Comparison of ENCODE assay signal across 1 cellular context in genomic region chr7:47576031-47576908, GRCh38.
A peak's percentile ranks its signal among the peaks of the same experiment; 100 is the strongest.
TF ChIP-seq lines count a peak whose summit lies in the region.

No MANE protein-coding gene starts in this region.

TF ChIP-seq in HepG2, 621 proteins besides CTCF, POLR2A, EP300 and RAD21 (continued from another document):
- TF ChIP-seq ZNF513 (CRISPR knock-in tag; conservative IDR thresholded peaks at IDR 0.05), result no peak
- TF ChIP-seq ZNF629 (CRISPR knock-in tag; conservative IDR thresholded peaks at IDR 0.05), result peak; percentile 47
- no peak for TF ChIP-seq ZZZ3 (CRISPR knock-in tag; IDR thresholded peaks at IDR 0.05; ENCODE audit: borderline replicate concordance)
- no peak for TF ChIP-seq PAWR (CRISPR knock-in tag; IDR thresholded peaks at IDR 0.05; ENCODE audit: borderline replicate concordance)
- TF ChIP-seq ZSCAN21 (CRISPR knock-in tag; IDR thresholded peaks at IDR 0.05; ENCODE audit: borderline replicate concordance), result 0 out of 2 replicates have a peak, but pooled peaks have one; percentile 34
- peak; percentile 86 for TF ChIP-seq NR2F2 (IDR thresholded peaks at IDR 0.05; ENCODE audit: borderline replicate concordance, low read depth)
- 0 out of 2 replicates have a peak, but pooled peaks have one; percentile 39 for TF ChIP-seq MEF2D (CRISPR knock-in tag; IDR thresholded peaks at IDR 0.05)
- no peak for TF ChIP-seq SP4 (CRISPR knock-in tag; IDR thresholded peaks at IDR 0.05)
- no peak for TF ChIP-seq ZNF281 (CRISPR knock-in tag; IDR thresholded peaks at IDR 0.05; ENCODE audit: borderline replicate concordance)
- TF ChIP-seq NR2F1 (CRISPR knock-in tag; IDR thresholded peaks at IDR 0.05), result peak; percentile 23 to 46; a peak in 1 of 4 replicates
- no peak for TF ChIP-seq ZNF180 (CRISPR knock-in tag; IDR thresholded peaks at IDR 0.05; ENCODE audit: borderline replicate concordance, low read depth)
- TF ChIP-seq ZFX (CRISPR knock-in tag; IDR thresholded peaks at IDR 0.05; ENCODE audit: low read depth), result peak; percentile 70; the same call in 1 of the 2 replicates
- TF ChIP-seq JARID2 (CRISPR knock-in tag; IDR thresholded peaks at IDR 0.05; ENCODE audit: insufficient replicate concordance), result no peak
- TF ChIP-seq ZNF678 (CRISPR knock-in tag; IDR thresholded peaks at IDR 0.05), result no peak
- TF ChIP-seq PHF8 (CRISPR knock-in tag; IDR thresholded peaks at IDR 0.05), result no peak; the same call in 1 of the 2 replicates
- no peak for TF ChIP-seq POLR2AphosphoS2 (IDR thresholded peaks at IDR 0.05; ENCODE audit: low read depth, low read length)
- TF ChIP-seq ZNF382 (CRISPR knock-in tag; IDR thresholded peaks at IDR 0.05; ENCODE audit: borderline replicate concordance), result no peak
- no peak for TF ChIP-seq ZNF670 (CRISPR knock-in tag; IDR thresholded peaks at IDR 0.05; ENCODE audit: borderline replicate concordance)
- no peak for TF ChIP-seq AKNA (CRISPR knock-in tag; IDR thresholded peaks at IDR 0.05; ENCODE audit: borderline replicate concordance)
- no peak for TF ChIP-seq MXD1 (CRISPR knock-in tag; IDR thresholded peaks at IDR 0.05)
- no peak for TF ChIP-seq KDM5A (IDR thresholded peaks at IDR 0.05; ENCODE audit: borderline replicate concordance, low read length)
- peak; percentile 6; the same call in 1 of the 2 replicates for TF ChIP-seq NFYB (CRISPR knock-in tag; IDR thresholded peaks at IDR 0.05)
- TF ChIP-seq ZNF841 (CRISPR knock-in tag; IDR thresholded peaks at IDR 0.05; ENCODE audit: borderline replicate concordance), result no peak
